ENCODE assay signal across 13 cellular contexts in genomic region chr12:106309671-106310313, GRCh38. TPM values are rescaled to one million over a fixed set of nuclear protein-coding genes. Genes with fewer than 3 reads are reported as not detected.
DNase-seq lines count a peak whose midpoint lies in the region; ATAC-seq lines count a peak whose summit lies in the region.
"Had no signal": no experiment of that assay in that cellular context is flagged by ENCODE, and none has a peak within 500 bp of the region (broad histone marks: within the 10 kb centered on the region; RNA-seq: fewer than 3 reads in every experiment).

No MANE protein-coding gene starts in this region.

- no peak for DNase-seq in activated T-cell treated with anti-CD3 and anti-CD28 coated beads, Interleukin-2, amount 50 U/mL, for 72 hours
- no peak for DNase-seq in activated T-cell treated with anti-CD3 and anti-CD28 coated beads, Interleukin-2, amount 50 U/mL, for 4 hours
- peak; percentile 14 for DNase-seq in amniotic stem cell (lab: John Stamatoyannopoulos, UW)
- peak; percentile 77 for DNase-seq in iris pigment epithelial cell (ENCODE audit: low read depth)
- DNase-seq in stimulated activated naive B cell treated with anti-CD40 and anti-IgM and Interleukin-4, amounts not matched to agents 10 μg/mL and 1 μg/mL and 100 μg/mL, for 72 hours, result no peak
- DNase-seq in nucleus accumbens (lab: John Stamatoyannopoulos, UW), result no peak
- DNase-seq in stimulated activated CD4-positive, alpha-beta T cell treated with anti-CD3 and anti-CD28 coated beads, Interleukin-1b, Interleukin-23, amount 100 ng/mL, for 48 hours, result no peak
- DNase-seq: kidney, NCI-H1930 had no signal

- ATAC-seq in activated T-cell treated with anti-CD3 and anti-CD28 coated beads, Interleukin-2, amount 50 U/mL, for 72 hours (replicated peaks in 1 of 2), result no peak
- ATAC-seq in activated T-cell treated with anti-CD3 and anti-CD28 coated beads, Interleukin-2, amount 50 U/mL, for 4 hours, result no peak
- no peak for ATAC-seq in stimulated activated naive B cell treated with anti-CD40 and anti-IgM and Interleukin-4, amounts not matched to agents 10 μg/mL and 1 μg/mL and 100 μg/mL, for 72 hours (replicated peaks)
- ATAC-seq in GM19455 (IDR thresholded peaks at IDR 0.05; ENCODE audit: unreplicated experiment), result no peak
- ATAC-seq: A549 had no signal

- no peak overlapping the region for H3K4me3 Mint-ChIP-seq in activated T-cell treated with anti-CD3 and anti-CD28 coated beads, Interleukin-2, amount 50 U/mL, for 72 hours
- no peak overlapping the region for H3K4me3 Mint-ChIP-seq in activated T-cell treated with anti-CD3 and anti-CD28 coated beads, Interleukin-2, amount 50 U/mL, for 4 hours
- peak overlapping the region in 1 of 2 donors; percentile 12 for H3K4me3 Mint-ChIP-seq in stimulated activated naive B cell treated with anti-CD40 and anti-IgM and Interleukin-4, amounts not matched to agents 10 μg/mL and 1 μg/mL and 100 μg/mL, for 72 hours
- H3K4me3 Mint-ChIP-seq: dendritic cell treated with granulocyte-macrophage colony-stimulating factor and Interleukin-4, amounts not matched to agents 40 ng/mL and 50 ng/mL, for 4 days; type B pancreatic cell had no signal

- no peaks in the 10 kb centered on the region for H3K36me3 Mint-ChIP-seq in activated T-cell treated with anti-CD3 and anti-CD28 coated beads, Interleukin-2, amount 50 U/mL, for 72 hours (ENCODE audit: insufficient read depth in 2 of 2)
- peaks cover 25% of the 10 kb centered on the region for H3K36me3 Mint-ChIP-seq in activated T-cell treated with anti-CD3 and anti-CD28 coated beads, Interleukin-2, amount 50 U/mL, for 4 hours (ENCODE audit: insufficient read depth)
- H3K36me3 Mint-ChIP-seq in stimulated activated naive B cell treated with anti-CD40 and anti-IgM and Interleukin-4, amounts not matched to agents 10 μg/mL and 1 μg/mL and 100 μg/mL, for 72 hours, result peaks cover 8 to 12% of the 10 kb centered on the region in 2 donors

- no peaks in the 10 kb centered on the region for H3K27me3 Mint-ChIP-seq in activated T-cell treated with anti-CD3 and anti-CD28 coated beads, Interleukin-2, amount 50 U/mL, for 72 hours (ENCODE audit: low read depth)
- no peaks in the 10 kb centered on the region for H3K27me3 Mint-ChIP-seq in activated T-cell treated with anti-CD3 and anti-CD28 coated beads, Interleukin-2, amount 50 U/mL, for 4 hours (ENCODE audit: low read depth)
- H3K27me3 Mint-ChIP-seq in stimulated activated naive B cell treated with anti-CD40 and anti-IgM and Interleukin-4, amounts not matched to agents 10 μg/mL and 1 μg/mL and 100 μg/mL, for 72 hours, result no peaks in the 10 kb centered on the region
- H3K27me3 Mint-ChIP-seq: dendritic cell treated with granulocyte-macrophage colony-stimulating factor and Interleukin-4, amounts not matched to agents 40 ng/mL and 50 ng/mL, for 4 days; type B pancreatic cell had no signal

- H3K4me1 Mint-ChIP-seq in activated T-cell treated with anti-CD3 and anti-CD28 coated beads, Interleukin-2, amount 50 U/mL, for 72 hours (ENCODE audit: low read depth), result peaks cover 41% of the 10 kb centered on the region
- H3K4me1 Mint-ChIP-seq in activated T-cell treated with anti-CD3 and anti-CD28 coated beads, Interleukin-2, amount 50 U/mL, for 4 hours (ENCODE audit: low read depth), result peaks cover 55% of the 10 kb centered on the region
- H3K4me1 Mint-ChIP-seq in stimulated activated naive B cell treated with anti-CD40 and anti-IgM and Interleukin-4, amounts not matched to agents 10 μg/mL and 1 μg/mL and 100 μg/mL, for 72 hours, result peaks cover 40 to 54% of the 10 kb centered on the region in 2 donors

- no peaks in the 10 kb centered on the region for H3K9me3 Mint-ChIP-seq in activated T-cell treated with anti-CD3 and anti-CD28 coated beads, Interleukin-2, amount 50 U/mL, for 72 hours
- H3K9me3 Mint-ChIP-seq in activated T-cell treated with anti-CD3 and anti-CD28 coated beads, Interleukin-2, amount 50 U/mL, for 4 hours, result no peaks in the 10 kb centered on the region
- no peaks in the 10 kb centered on the region for H3K9me3 Mint-ChIP-seq in stimulated activated naive B cell treated with anti-CD40 and anti-IgM and Interleukin-4, amounts not matched to agents 10 μg/mL and 1 μg/mL and 100 μg/mL, for 72 hours
- H3K9me3 Mint-ChIP-seq: dendritic cell treated with granulocyte-macrophage colony-stimulating factor and Interleukin-4, amounts not matched to agents 40 ng/mL and 50 ng/mL, for 4 days; type B pancreatic cell had no signal

- peak overlapping the region; percentile 33 for H3K27ac Mint-ChIP-seq in activated T-cell treated with anti-CD3 and anti-CD28 coated beads, Interleukin-2, amount 50 U/mL, for 72 hours
- peak overlapping the region; percentile 63 for H3K27ac Mint-ChIP-seq in stimulated activated naive B cell treated with anti-CD40 and anti-IgM and Interleukin-4, amounts not matched to agents 10 μg/mL and 1 μg/mL and 100 μg/mL, for 72 hours
- H3K27ac Mint-ChIP-seq: type B pancreatic cell had no signal

RNA-seq across cellular contexts. Expression of gene TCP11L2, which starts 7.3 kb away (rescaled TPM):
- 10 to 100 TPM; 23.9 to 30.1 TPM for total RNA-seq in activated T-cell treated with anti-CD3 and anti-CD28 coated beads, Interleukin-2, amount 50 U/mL, for 72 hours
- 1 to 10 TPM; 2.5 to 3.9 (median 2.6) TPM for total RNA-seq in activated T-cell treated with anti-CD3 and anti-CD28 coated beads, Interleukin-2, amount 50 U/mL, for 4 hours

RNA-seq across cellular contexts. Expression of gene POLR3B, which starts 47.8 kb away (rescaled TPM):
- total RNA-seq in activated T-cell treated with anti-CD3 and anti-CD28 coated beads, Interleukin-2, amount 50 U/mL, for 72 hours, result 1 to 10 TPM; 5.9 to 9.6 TPM
- total RNA-seq in activated T-cell treated with anti-CD3 and anti-CD28 coated beads, Interleukin-2, amount 50 U/mL, for 4 hours, result 10 to 100 TPM; 17.8 to 18.8 (median 18.2) TPM

Comparison
In these comparisons a context has a peak if more than half of its experiments do, and no peak if none do; other contexts are left out.
1. RNA of gene TCP11L2, which starts 7.3 kb away (total RNA-seq): 23.9 to 30.1 TPM in activated T-cell treated with anti-CD3 and anti-CD28 coated beads, Interleukin-2, amount 50 U/mL, for 72 hours; 2.5 to 3.9 TPM in activated T-cell treated with anti-CD3 and anti-CD28 coated beads, Interleukin-2, amount 50 U/mL, for 4 hours; every median in the first group is over 4 times any median in the second.
2. DNase-seq: peak in amniotic stem cell (single experiment) and iris pigment epithelial cell (single experiment); none in activated T-cell treated with anti-CD3 and anti-CD28 coated beads, Interleukin-2, amount 50 U/mL, for 72 hours (0 of 2), activated T-cell treated with anti-CD3 and anti-CD28 coated beads, Interleukin-2, amount 50 U/mL, for 4 hours (single experiment), stimulated activated naive B cell treated with anti-CD40 and anti-IgM and Interleukin-4, amounts not matched to agents 10 μg/mL and 1 μg/mL and 100 μg/mL, for 72 hours (single experiment), nucleus accumbens (0 of 56) and stimulated activated CD4-positive, alpha-beta T cell treated with anti-CD3 and anti-CD28 coated beads, Interleukin-1b, Interleukin-23, amount 100 ng/mL, for 48 hours (single experiment).